In the genomic region with DNA sequence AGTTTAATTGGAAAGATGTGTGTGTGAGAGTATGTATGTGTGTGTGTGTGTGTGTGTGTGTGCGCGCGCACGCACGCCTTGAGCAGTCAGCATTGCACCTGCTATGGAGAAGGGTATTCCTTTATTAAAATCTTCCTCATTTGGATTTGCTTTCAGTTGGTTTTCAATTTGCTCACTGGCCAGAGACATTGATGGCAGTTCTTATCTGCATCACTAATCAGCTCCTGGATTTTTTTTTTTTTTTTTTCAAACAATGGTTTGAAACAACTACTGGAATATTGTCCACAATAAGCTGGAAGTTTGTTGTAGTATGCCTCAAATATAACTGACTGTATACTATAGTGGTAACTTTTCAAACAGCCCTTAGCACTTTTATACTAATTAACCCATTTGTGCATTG, we compare ENCODE assay signal across 1 cellular context.
TF ChIP-seq lines count a peak whose summit lies in the region.

No MANE protein-coding gene starts in this region.

TF ChIP-seq in SK-N-SH treated with all-trans-retinoic acid at 6 μM for 48 hours, 23 proteins besides CTCF, POLR2A, EP300 and RAD21 (continued from another document):
- TF ChIP-seq, protein P1, sequence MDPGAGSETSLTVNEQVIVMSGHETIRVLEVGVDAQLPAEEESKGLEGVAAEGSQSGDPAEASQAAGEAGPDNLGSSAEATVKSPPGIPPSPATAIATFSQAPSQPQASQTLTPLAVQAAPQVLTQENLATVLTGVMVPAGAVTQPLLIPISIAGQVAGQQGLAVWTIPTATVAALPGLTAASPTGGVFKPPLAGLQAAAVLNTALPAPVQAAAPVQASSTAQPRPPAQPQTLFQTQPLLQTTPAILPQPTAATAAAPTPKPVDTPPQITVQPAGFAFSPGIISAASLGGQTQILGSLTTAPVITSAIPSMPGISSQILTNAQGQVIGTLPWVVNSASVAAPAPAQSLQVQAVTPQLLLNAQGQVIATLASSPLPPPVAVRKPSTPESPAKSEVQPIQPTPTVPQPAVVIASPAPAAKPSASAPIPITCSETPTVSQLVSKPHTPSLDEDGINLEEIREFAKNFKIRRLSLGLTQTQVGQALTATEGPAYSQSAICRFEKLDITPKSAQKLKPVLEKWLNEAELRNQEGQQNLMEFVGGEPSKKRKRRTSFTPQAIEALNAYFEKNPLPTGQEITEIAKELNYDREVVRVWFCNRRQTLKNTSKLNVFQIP (CRISPR knock-in tag; IDR thresholded peaks at IDR 0.05; ENCODE audit: borderline replicate concordance, low read depth), result no peak
- no peak for TF ChIP-seq ESRRG (CRISPR knock-in tag; IDR thresholded peaks at IDR 0.05)
- TF ChIP-seq, protein P2, sequence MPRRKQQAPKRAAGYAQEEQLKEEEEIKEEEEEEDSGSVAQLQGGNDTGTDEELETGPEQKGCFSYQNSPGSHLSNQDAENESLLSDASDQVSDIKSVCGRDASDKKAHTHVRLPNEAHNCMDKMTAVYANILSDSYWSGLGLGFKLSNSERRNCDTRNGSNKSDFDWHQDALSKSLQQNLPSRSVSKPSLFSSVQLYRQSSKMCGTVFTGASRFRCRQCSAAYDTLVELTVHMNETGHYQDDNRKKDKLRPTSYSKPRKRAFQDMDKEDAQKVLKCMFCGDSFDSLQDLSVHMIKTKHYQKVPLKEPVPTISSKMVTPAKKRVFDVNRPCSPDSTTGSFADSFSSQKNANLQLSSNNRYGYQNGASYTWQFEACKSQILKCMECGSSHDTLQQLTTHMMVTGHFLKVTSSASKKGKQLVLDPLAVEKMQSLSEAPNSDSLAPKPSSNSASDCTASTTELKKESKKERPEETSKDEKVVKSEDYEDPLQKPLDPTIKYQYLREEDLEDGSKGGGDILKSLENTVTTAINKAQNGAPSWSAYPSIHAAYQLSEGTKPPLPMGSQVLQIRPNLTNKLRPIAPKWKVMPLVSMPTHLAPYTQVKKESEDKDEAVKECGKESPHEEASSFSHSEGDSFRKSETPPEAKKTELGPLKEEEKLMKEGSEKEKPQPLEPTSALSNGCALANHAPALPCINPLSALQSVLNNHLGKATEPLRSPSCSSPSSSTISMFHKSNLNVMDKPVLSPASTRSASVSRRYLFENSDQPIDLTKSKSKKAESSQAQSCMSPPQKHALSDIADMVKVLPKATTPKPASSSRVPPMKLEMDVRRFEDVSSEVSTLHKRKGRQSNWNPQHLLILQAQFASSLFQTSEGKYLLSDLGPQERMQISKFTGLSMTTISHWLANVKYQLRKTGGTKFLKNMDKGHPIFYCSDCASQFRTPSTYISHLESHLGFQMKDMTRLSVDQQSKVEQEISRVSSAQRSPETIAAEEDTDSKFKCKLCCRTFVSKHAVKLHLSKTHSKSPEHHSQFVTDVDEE (CRISPR knock-in tag; IDR thresholded peaks at IDR 0.05), result no peak
